1 cellular context compared by ENCODE assay signal in the genomic region with DNA sequence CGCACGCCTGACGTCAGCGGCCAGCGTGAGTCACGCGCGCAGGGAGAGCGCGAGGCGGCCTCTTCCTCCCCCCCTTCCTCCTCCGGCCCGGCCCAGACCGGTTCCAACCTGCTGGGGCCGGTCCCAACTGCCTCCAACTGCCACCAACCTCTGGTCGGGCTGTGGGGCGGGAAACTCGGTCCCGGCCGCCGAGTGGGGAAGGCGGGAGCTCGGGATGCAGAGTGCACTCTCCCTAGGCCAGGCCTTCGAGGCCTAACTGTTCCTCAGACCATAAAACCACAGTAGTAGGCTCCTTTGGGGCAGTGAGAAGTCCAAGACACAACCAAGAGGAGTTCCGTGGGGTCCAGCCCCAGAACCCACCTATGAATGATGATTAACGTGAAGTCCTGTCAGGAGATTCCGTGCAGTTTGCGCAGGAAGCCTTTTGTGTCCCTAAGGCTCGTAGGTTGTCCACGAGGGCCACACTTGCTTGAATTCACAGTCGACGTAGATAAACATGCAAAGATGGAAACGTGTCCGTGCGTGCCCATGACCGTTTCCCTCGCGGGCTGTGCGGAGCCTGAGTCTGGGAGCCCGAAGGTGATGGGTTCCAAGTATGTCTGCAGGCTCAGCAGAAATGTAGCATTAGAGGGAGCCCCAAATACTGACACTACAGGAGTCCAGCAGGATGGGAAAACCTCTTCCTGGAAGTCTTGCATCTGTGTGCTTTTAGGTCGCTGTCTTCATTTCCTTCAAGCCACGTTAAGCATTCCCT.
TF ChIP-seq lines count a peak whose summit lies in the region.

No MANE protein-coding gene starts in this region.

TF ChIP-seq in HepG2, 621 proteins besides CTCF, POLR2A, EP300 and RAD21 (continued from another document and continues in another):
- TF ChIP-seq MTF1 (CRISPR knock-in tag; IDR thresholded peaks at IDR 0.05): 0 out of 2 replicates have a peak, but pooled peaks have one; percentile 58
- no peak for TF ChIP-seq CCAR2 (optimal IDR thresholded peaks at IDR 0.05; ENCODE audit: low read depth, low read length)
- no peak for TF ChIP-seq ZNF234 (CRISPR knock-in tag; conservative IDR thresholded peaks at IDR 0.05)
- TF ChIP-seq ZNF3 (CRISPR knock-in tag; IDR thresholded peaks at IDR 0.05): peak; percentile 74
- TF ChIP-seq, protein P1, sequence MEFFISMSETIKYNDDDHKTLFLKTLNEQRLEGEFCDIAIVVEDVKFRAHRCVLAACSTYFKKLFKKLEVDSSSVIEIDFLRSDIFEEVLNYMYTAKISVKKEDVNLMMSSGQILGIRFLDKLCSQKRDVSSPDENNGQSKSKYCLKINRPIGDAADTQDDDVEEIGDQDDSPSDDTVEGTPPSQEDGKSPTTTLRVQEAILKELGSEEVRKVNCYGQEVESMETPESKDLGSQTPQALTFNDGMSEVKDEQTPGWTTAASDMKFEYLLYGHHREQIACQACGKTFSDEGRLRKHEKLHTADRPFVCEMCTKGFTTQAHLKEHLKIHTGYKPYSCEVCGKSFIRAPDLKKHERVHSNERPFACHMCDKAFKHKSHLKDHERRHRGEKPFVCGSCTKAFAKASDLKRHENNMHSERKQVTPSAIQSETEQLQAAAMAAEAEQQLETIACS (CRISPR knock-in tag; IDR thresholded peaks at IDR 0.05): peak; percentile 79
- 0 out of 2 replicates have a peak, but pooled peaks have one; percentile 92 for TF ChIP-seq ZNF670 (CRISPR knock-in tag; IDR thresholded peaks at IDR 0.05; ENCODE audit: borderline replicate concordance)
- TF ChIP-seq ZNF761 (CRISPR knock-in tag; conservative IDR thresholded peaks at IDR 0.05): peak; percentile 82
- TF ChIP-seq, protein P2, sequence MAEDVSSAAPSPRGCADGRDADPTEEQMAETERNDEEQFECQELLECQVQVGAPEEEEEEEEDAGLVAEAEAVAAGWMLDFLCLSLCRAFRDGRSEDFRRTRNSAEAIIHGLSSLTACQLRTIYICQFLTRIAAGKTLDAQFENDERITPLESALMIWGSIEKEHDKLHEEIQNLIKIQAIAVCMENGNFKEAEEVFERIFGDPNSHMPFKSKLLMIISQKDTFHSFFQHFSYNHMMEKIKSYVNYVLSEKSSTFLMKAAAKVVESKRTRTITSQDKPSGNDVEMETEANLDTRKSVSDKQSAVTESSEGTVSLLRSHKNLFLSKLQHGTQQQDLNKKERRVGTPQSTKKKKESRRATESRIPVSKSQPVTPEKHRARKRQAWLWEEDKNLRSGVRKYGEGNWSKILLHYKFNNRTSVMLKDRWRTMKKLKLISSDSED (CRISPR knock-in tag; IDR thresholded peaks at IDR 0.05): no peak
- TF ChIP-seq ZBTB3 (CRISPR knock-in tag; IDR thresholded peaks at IDR 0.05; ENCODE audit: borderline replicate concordance, low read depth): 0 out of 2 replicates have a peak, but pooled peaks have one; percentile 6
- TF ChIP-seq NCOA5 (CRISPR knock-in tag; IDR thresholded peaks at IDR 0.05): no peak
- peak; percentile 17; the same call in 1 of the 2 replicates for TF ChIP-seq ZFP90 (CRISPR knock-in tag; IDR thresholded peaks at IDR 0.05; ENCODE audit: borderline replicate concordance)
- TF ChIP-seq ZNF431 (CRISPR knock-in tag; IDR thresholded peaks at IDR 0.05; ENCODE audit: borderline replicate concordance, low read depth): peak; percentile 86; the same call in 1 of the 2 replicates
- peak; percentile 90 for TF ChIP-seq HDAC1 (CRISPR knock-in tag; IDR thresholded peaks at IDR 0.05)
- TF ChIP-seq ZSCAN25 (CRISPR knock-in tag; IDR thresholded peaks at IDR 0.05): peak; percentile 94
- peak; percentile 8; the same call in 1 of the 2 replicates for TF ChIP-seq CC2D1A (CRISPR knock-in tag; IDR thresholded peaks at IDR 0.05)
- TF ChIP-seq, protein P3, sequence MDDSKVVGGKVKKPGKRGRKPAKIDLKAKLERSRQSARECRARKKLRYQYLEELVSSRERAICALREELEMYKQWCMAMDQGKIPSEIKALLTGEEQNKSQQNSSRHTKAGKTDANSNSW (CRISPR knock-in tag; IDR thresholded peaks at IDR 0.05; ENCODE audit: borderline replicate concordance): peak; percentile 83; the same call in 1 of the 2 replicates
- peak; percentile 56; the same call in 1 of the 2 replicates for TF ChIP-seq CHD4 (IDR thresholded peaks at IDR 0.05; ENCODE audit: borderline replicate concordance, low read length)
- no peak for TF ChIP-seq ZNF672 (CRISPR knock-in tag; IDR thresholded peaks at IDR 0.05)
- no peak; the same call in 1 of the 2 replicates for TF ChIP-seq ZSCAN21 (CRISPR knock-in tag; IDR thresholded peaks at IDR 0.05; ENCODE audit: borderline replicate concordance)
- no peak for TF ChIP-seq THAP11 (CRISPR knock-in tag; IDR thresholded peaks at IDR 0.05)
- TF ChIP-seq JARID2 (CRISPR knock-in tag; IDR thresholded peaks at IDR 0.05; ENCODE audit: insufficient replicate concordance): no peak
- TF ChIP-seq, protein P4, sequence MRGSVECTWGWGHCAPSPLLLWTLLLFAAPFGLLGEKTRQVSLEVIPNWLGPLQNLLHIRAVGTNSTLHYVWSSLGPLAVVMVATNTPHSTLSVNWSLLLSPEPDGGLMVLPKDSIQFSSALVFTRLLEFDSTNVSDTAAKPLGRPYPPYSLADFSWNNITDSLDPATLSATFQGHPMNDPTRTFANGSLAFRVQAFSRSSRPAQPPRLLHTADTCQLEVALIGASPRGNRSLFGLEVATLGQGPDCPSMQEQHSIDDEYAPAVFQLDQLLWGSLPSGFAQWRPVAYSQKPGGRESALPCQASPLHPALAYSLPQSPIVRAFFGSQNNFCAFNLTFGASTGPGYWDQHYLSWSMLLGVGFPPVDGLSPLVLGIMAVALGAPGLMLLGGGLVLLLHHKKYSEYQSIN (CRISPR knock-in tag; IDR thresholded peaks at IDR 0.05; ENCODE audit: borderline replicate concordance): no peak
- 0 out of 2 replicates have a peak, but pooled peaks have one; percentile 3 for TF ChIP-seq DNMT1 (CRISPR knock-in tag; IDR thresholded peaks at IDR 0.05)
- TF ChIP-seq, protein P5, sequence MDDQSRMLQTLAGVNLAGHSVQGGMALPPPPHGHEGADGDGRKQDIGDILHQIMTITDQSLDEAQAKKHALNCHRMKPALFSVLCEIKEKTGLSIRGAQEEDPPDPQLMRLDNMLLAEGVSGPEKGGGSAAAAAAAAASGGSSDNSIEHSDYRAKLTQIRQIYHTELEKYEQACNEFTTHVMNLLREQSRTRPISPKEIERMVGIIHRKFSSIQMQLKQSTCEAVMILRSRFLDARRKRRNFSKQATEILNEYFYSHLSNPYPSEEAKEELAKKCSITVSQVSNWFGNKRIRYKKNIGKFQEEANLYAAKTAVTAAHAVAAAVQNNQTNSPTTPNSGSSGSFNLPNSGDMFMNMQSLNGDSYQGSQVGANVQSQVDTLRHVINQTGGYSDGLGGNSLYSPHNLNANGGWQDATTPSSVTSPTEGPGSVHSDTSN (CRISPR knock-in tag; IDR thresholded peaks at IDR 0.05; ENCODE audit: borderline replicate concordance): 0 out of 2 replicates have a peak, but pooled peaks have one; percentile 80
- no peak for TF ChIP-seq SUZ12 (IDR thresholded peaks at IDR 0.05; ENCODE audit: low read depth, low read length)
- TF ChIP-seq SRSF1 (optimal IDR thresholded peaks at IDR 0.05; ENCODE audit: low read depth, low read length): no peak
- peak; percentile 70; the same call in 1 of the 2 replicates for TF ChIP-seq REPIN1 (CRISPR knock-in tag; IDR thresholded peaks at IDR 0.05; ENCODE audit: borderline replicate concordance, low read depth)
- no peak; the same call in 1 of the 2 replicates for TF ChIP-seq STAG1 (CRISPR knock-in tag; IDR thresholded peaks at IDR 0.05)
- TF ChIP-seq ZC3H13 (CRISPR knock-in tag; IDR thresholded peaks at IDR 0.05): peak; percentile 95
- TF ChIP-seq ZNF841 (CRISPR knock-in tag; IDR thresholded peaks at IDR 0.05; ENCODE audit: borderline replicate concordance): no peak
- TF ChIP-seq ARNT (IDR thresholded peaks at IDR 0.05): no peak
- TF ChIP-seq, protein P6, sequence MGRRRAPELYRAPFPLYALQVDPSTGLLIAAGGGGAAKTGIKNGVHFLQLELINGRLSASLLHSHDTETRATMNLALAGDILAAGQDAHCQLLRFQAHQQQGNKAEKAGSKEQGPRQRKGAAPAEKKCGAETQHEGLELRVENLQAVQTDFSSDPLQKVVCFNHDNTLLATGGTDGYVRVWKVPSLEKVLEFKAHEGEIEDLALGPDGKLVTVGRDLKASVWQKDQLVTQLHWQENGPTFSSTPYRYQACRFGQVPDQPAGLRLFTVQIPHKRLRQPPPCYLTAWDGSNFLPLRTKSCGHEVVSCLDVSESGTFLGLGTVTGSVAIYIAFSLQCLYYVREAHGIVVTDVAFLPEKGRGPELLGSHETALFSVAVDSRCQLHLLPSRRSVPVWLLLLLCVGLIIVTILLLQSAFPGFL (CRISPR knock-in tag; IDR thresholded peaks at IDR 0.05): no peak
- TF ChIP-seq SNAPC2 (CRISPR knock-in tag; IDR thresholded peaks at IDR 0.05): no peak; the same call in 1 of the 2 replicates
- no peak for TF ChIP-seq ZNF350 (CRISPR knock-in tag; IDR thresholded peaks at IDR 0.05; ENCODE audit: borderline replicate concordance, low read depth)
- TF ChIP-seq, protein P7, sequence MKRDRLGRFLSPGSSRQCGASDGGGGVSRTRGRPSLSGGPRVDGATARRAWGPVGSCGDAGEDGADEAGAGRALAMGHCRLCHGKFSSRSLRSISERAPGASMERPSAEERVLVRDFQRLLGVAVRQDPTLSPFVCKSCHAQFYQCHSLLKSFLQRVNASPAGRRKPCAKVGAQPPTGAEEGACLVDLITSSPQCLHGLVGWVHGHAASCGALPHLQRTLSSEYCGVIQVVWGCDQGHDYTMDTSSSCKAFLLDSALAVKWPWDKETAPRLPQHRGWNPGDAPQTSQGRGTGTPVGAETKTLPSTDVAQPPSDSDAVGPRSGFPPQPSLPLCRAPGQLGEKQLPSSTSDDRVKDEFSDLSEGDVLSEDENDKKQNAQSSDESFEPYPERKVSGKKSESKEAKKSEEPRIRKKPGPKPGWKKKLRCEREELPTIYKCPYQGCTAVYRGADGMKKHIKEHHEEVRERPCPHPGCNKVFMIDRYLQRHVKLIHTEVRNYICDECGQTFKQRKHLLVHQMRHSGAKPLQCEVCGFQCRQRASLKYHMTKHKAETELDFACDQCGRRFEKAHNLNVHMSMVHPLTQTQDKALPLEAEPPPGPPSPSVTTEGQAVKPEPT (CRISPR knock-in tag; IDR thresholded peaks at IDR 0.05; ENCODE audit: low read depth): peak; percentile 94
- TF ChIP-seq, protein P8, sequence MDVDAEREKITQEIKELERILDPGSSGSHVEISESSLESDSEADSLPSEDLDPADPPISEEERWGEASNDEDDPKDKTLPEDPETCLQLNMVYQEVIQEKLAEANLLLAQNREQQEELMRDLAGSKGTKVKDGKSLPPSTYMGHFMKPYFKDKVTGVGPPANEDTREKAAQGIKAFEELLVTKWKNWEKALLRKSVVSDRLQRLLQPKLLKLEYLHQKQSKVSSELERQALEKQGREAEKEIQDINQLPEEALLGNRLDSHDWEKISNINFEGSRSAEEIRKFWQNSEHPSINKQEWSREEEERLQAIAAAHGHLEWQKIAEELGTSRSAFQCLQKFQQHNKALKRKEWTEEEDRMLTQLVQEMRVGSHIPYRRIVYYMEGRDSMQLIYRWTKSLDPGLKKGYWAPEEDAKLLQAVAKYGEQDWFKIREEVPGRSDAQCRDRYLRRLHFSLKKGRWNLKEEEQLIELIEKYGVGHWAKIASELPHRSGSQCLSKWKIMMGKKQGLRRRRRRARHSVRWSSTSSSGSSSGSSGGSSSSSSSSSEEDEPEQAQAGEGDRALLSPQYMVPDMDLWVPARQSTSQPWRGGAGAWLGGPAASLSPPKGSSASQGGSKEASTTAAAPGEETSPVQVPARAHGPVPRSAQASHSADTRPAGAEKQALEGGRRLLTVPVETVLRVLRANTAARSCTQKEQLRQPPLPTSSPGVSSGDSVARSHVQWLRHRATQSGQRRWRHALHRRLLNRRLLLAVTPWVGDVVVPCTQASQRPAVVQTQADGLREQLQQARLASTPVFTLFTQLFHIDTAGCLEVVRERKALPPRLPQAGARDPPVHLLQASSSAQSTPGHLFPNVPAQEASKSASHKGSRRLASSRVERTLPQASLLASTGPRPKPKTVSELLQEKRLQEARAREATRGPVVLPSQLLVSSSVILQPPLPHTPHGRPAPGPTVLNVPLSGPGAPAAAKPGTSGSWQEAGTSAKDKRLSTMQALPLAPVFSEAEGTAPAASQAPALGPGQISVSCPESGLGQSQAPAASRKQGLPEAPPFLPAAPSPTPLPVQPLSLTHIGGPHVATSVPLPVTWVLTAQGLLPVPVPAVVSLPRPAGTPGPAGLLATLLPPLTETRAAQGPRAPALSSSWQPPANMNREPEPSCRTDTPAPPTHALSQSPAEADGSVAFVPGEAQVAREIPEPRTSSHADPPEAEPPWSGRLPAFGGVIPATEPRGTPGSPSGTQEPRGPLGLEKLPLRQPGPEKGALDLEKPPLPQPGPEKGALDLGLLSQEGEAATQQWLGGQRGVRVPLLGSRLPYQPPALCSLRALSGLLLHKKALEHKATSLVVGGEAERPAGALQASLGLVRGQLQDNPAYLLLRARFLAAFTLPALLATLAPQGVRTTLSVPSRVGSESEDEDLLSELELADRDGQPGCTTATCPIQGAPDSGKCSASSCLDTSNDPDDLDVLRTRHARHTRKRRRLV (CRISPR knock-in tag; IDR thresholded peaks at IDR 0.05): no peak; the same call in 1 of the 2 replicates
- TF ChIP-seq MXI1 (IDR thresholded peaks at IDR 0.05; ENCODE audit: borderline replicate concordance, low read depth, low read length): peak; percentile 70; the same call in 1 of the 3 replicates
- no peak; the same call in 1 of the 2 replicates for TF ChIP-seq PAX8 (CRISPR knock-in tag; IDR thresholded peaks at IDR 0.05; ENCODE audit: borderline replicate concordance)
- no peak for TF ChIP-seq POLR2AphosphoS2 (IDR thresholded peaks at IDR 0.05; ENCODE audit: low read depth, low read length)
- TF ChIP-seq NR2F1 (CRISPR knock-in tag; IDR thresholded peaks at IDR 0.05): no peak
- TF ChIP-seq HMGA1 (CRISPR knock-in tag; conservative IDR thresholded peaks at IDR 0.05): no peak
